Comparison of ENCODE assay signal across 8 cellular contexts in genomic region chr6:41039060-41039998, GRCh38. TPM values are rescaled to one million over a fixed set of nuclear protein-coding genes. Genes with fewer than 3 reads are reported as not detected.
DNase-seq lines count a peak whose midpoint lies in the region; ATAC-seq and TF ChIP-seq lines count a peak whose summit lies in the region.

UNC5CL (minus strand) TSS chr6:41039221; CDS start chr6:41035074, 4,147 bp downstream.

- H3K27ac Mint-ChIP-seq in activated naive CD4-positive, alpha-beta T cell treated with anti-CD3 and anti-CD28 coated beads for 36 hours = no peak within 1 kb of the TSS

- H3K27me3 ChIP-seq in H7 (ENCODE audit: control insufficient read depth, insufficient read depth, low read length) (no peaks in the 10 kb centered on the region), Panc1 (ENCODE audit: control insufficient read depth, insufficient read depth, low read length) (no peaks in the 10 kb centered on the region; the same call in 1 of the 2 replicates), heart right ventricle (no peaks in the 10 kb centered on the region)

- H3K4me1 Mint-ChIP-seq in activated naive CD4-positive, alpha-beta T cell treated with anti-CD3 and anti-CD28 coated beads for 36 hours (ENCODE audit: low read depth) = peaks cover 3% of the 10 kb centered on the region

- CTCF ChIA-PET in Panc1 (lab: Charles Lee) = interaction anchor here (0.5 to 0.6 kb wide), 3 partner anchors 33 to 334 kb away, joined by 3 read pairs; partner anchors contain the start of gene OARD1
- CTCF ChIA-PET in activated naive CD4-positive, alpha-beta T cell treated with anti-CD3 and anti-CD28 coated beads for 36 hours (lab: Charles Lee) = interaction anchor here (0.6 to 4.9 kb wide), 22 partner anchors 8 to 745 kb away, joined by 3 to 37 read pairs (median 4); no protein-coding TSS in a partner anchor

- H3K27ac ChIP-seq in Panc1 (ENCODE audit: low read length) = no peak within 1 kb of the TSS
- H3K27ac ChIP-seq in heart right ventricle = no peak within 1 kb of the TSS

- DNase-seq in CD1c-positive myeloid dendritic cell (ENCODE audit: extremely low spot score) = peak; percentile 14
- DNase-seq in H7 = peak; percentile 91
- peak; percentile 25 for DNase-seq in Panc1 (ENCODE audit: low read depth, low spot score)
- peak; percentile 76 for DNase-seq in activated naive CD4-positive, alpha-beta T cell treated with anti-CD3 and anti-CD28 coated beads for 36 hours
- no peak for DNase-seq in heart right ventricle
- DNase-seq in stimulated activated CD4-positive, alpha-beta T cell treated with anti-CD3 and anti-CD28 coated beads, Interleukin-15, amount 100 ng/mL, for 1 hour (ENCODE audit: low read depth in 1 of 2, low spot score in 1 of 2) = peak; percentile 12 to 27
- DNase-seq in NCI-H128 (lab: John Stamatoyannopoulos, UW; ENCODE audit: unreplicated experiment) = no peak

- WGBS in heart right ventricle, 2 donors = 66 to 67% methylated on average over 10 of the region's 10 CpGs

- H3K36me3 Mint-ChIP-seq in activated naive CD4-positive, alpha-beta T cell treated with anti-CD3 and anti-CD28 coated beads for 36 hours (ENCODE audit: low read depth) = peaks cover 1% of the 10 kb centered on the region

- in situ Hi-C loops in Panc1 (cut with HindIII; ENCODE audit: low pct_unique_long_range_greater_than_20kb, low sequenced_read_pairs) = no loop called here

- no peaks in the 10 kb centered on the region for H3K27me3 Mint-ChIP-seq in activated naive CD4-positive, alpha-beta T cell treated with anti-CD3 and anti-CD28 coated beads for 36 hours (ENCODE audit: low read depth)

- TF ChIP-seq CTCF in Panc1 (IDR thresholded peaks at IDR 0.05) = peak; percentile 86
- TF ChIP-seq CTCF in heart right ventricle (IDR thresholded peaks at IDR 0.05) = peak; percentile 25 to 72 (median 64)

- H3K9me3 Mint-ChIP-seq in activated naive CD4-positive, alpha-beta T cell treated with anti-CD3 and anti-CD28 coated beads for 36 hours = no peaks in the 10 kb centered on the region

- H3K4me3 Mint-ChIP-seq in activated naive CD4-positive, alpha-beta T cell treated with anti-CD3 and anti-CD28 coated beads for 36 hours = no peak within 1 kb of the TSS

- H3K36me3 ChIP-seq in H7 (replicated peaks; ENCODE audit: control insufficient read depth, insufficient read depth, low read length) = no peaks in the 10 kb centered on the region
- no peaks in the 10 kb centered on the region for H3K36me3 ChIP-seq in Panc1 (ENCODE audit: control insufficient read depth, insufficient read depth, low read length)
- H3K36me3 ChIP-seq in heart right ventricle = no peaks in the 10 kb centered on the region

- H3K4me3 ChIP-seq in H7 (ENCODE audit: insufficient read depth, low read depth, low read length) = no peak within 1 kb of the TSS
- H3K4me3 ChIP-seq in Panc1 (ENCODE audit: low read depth in 2 of 2, low read length in 2 of 2) = no peak within 1 kb of the TSS
- no peak within 1 kb of the TSS for H3K4me3 ChIP-seq in heart right ventricle

- no peaks in the 10 kb centered on the region for H3K9me3 ChIP-seq in Panc1 (ENCODE audit: control insufficient read depth, insufficient read depth, low read depth, low read length)
- no peaks in the 10 kb centered on the region for H3K9me3 ChIP-seq in heart right ventricle

- intact Hi-C loops in Panc1 (cut with micrococcal nuclease; ENCODE audit: unreplicated experiment) (no loop called here), heart right ventricle (cut with DNase I) (no loop called here)
- intact Hi-C loops in activated naive CD4-positive, alpha-beta T cell treated with anti-CD3 and anti-CD28 coated beads for 36 hours (cut with micrococcal nuclease) = loop anchor here (1.0 kb wide), 1 partner anchor 33 kb away; no protein-coding TSS in a partner anchor

- POLR2A ChIA-PET in Panc1 (lab: Charles Lee) = no interaction called here

- H3K4me1 ChIP-seq in Panc1 (ENCODE audit: control insufficient read depth, insufficient read depth, low read length) = 0 out of 2 replicates have a peak, but pooled peaks cover 5% of the 10 kb centered on the region
- no peaks in the 10 kb centered on the region for H3K4me1 ChIP-seq in heart right ventricle

- BruUV-seq in Panc1 (replicated peaks; lab: Mats Ljungman, UMichigan) = no TSS peak

- ATAC-seq in Panc1 = peak; percentile 80
- peak in 7 of 8 donors; percentile 36 to 64 (median 55) for ATAC-seq in heart right ventricle
- no peak for ATAC-seq in GM18511 (IDR thresholded peaks at IDR 0.05; ENCODE audit: unreplicated experiment)

RNA-seq across cellular contexts. Expression of gene UNC5CL, which starts in this region (rescaled TPM):
- total RNA-seq in H7 (2014; rRNA removed; shearing (Covaris generic)) = 4.2 and 4.3 TPM in 2 replicates
- 0.36 TPM for total RNA-seq in Panc1 (2021; ENCODE audit: unreplicated experiment)
- polyA plus RNA-seq in Panc1 (2012; ENCODE audit: insufficient read length) = 0.67 TPM
- 1 to 10 TPM; 2.3 to 3.0 TPM for total RNA-seq in activated naive CD4-positive, alpha-beta T cell treated with anti-CD3 and anti-CD28 coated beads for 36 hours
- under 1 TPM; 0.19 to 0.81 (median 0.45) TPM for total RNA-seq in heart right ventricle
- 1 to 10 TPM in 1 of 2 donors, under 1 TPM in 1; 0.42 to 1.9 TPM for polyA plus RNA-seq in heart right ventricle

Comparison
In these comparisons a context has a peak if more than half of its experiments do, and no peak if none do; other contexts are left out.
1. Peak in DNase-seq and ATAC-seq in Panc1; RNA of the gene not detected or under 1 TPM.
2. DNase-seq: peak in CD1c-positive myeloid dendritic cell (single experiment), H7 (single experiment), activated naive CD4-positive, alpha-beta T cell treated with anti-CD3 and anti-CD28 coated beads for 36 hours (single experiment) and stimulated activated CD4-positive, alpha-beta T cell treated with anti-CD3 and anti-CD28 coated beads, Interleukin-15, amount 100 ng/mL, for 1 hour (2 of 2); none in heart right ventricle (0 of 2) and NCI-H128 (single experiment).